ENCODE assay signal across 15 cellular contexts in genomic region chr5:87877023-87877422, GRCh38.
"Had no signal": no experiment of that assay in that cellular context is flagged by ENCODE, and none has a peak within 500 bp of the region (broad histone marks: within the 10 kb centered on the region; RNA-seq: fewer than 3 reads in every experiment).

No MANE protein-coding gene starts in this region.

- H3K9me3 ChIP-seq: body of pancreas had no signal

- ATAC-seq: activated CD8-positive, alpha-beta T cell treated with anti-CD3 and anti-CD28 coated beads, Interleukin-2, amount 10 ng/mL, durations not matched to agents 7 days and 5 days; body of pancreas; effector memory CD8-positive, alpha-beta T cell; left ventricle myocardium superior; stimulated activated naive B cell treated with anti-CD40 and anti-IgM and Interleukin-4, amounts not matched to agents 10 μg/mL and 1 μg/mL and 100 μg/mL, for 72 hours had no signal

- DNase-seq: activated CD4-positive, alpha-beta T cell treated with anti-CD3 and anti-CD28 coated beads, Interleukin-2, amount 10 ng/mL, durations not matched to agents 7 days and 5 days; activated CD8-positive, alpha-beta T cell treated with anti-CD3 and anti-CD28 coated beads, Interleukin-2, amount 10 ng/mL, durations not matched to agents 7 days and 5 days; activated naive CD4-positive, alpha-beta T cell treated with Interleukin-2 at 50 U/mL for 16 hours; activated naive CD8-positive, alpha-beta T cell treated with anti-CD3 and anti-CD28 coated beads, Interleukin-2, amount 10 ng/mL, durations not matched to agents 7 days and 5 days; activated T-cell treated with anti-CD3 and anti-CD28 coated beads, Interleukin-2, amount 50 U/mL, for 24 hours; amygdala; body of pancreas; effector memory CD8-positive, alpha-beta T cell; esophagus squamous epithelium; immature natural killer cell; kidney glomerular epithelial cell; left ventricle myocardium superior; occipital lobe; posterior cingulate gyrus; stimulated activated naive B cell treated with anti-CD40 and anti-IgM and Interleukin-4, amounts not matched to agents 10 μg/mL and 1 μg/mL and 100 μg/mL, for 72 hours had no signal

- H3K27ac ChIP-seq: body of pancreas, esophagus squamous epithelium had no signal

- H3K4me1 ChIP-seq: body of pancreas, esophagus squamous epithelium had no signal

- H3K4me3 ChIP-seq: body of pancreas, esophagus squamous epithelium had no signal

- H3K27me3 ChIP-seq: body of pancreas, esophagus squamous epithelium had no signal

- H3K36me3 ChIP-seq: esophagus squamous epithelium had no signal
